28 cellular contexts compared by ENCODE assay signal in genomic region chr2:2096803-2097464, GRCh38.
DNase-seq lines count a peak whose midpoint lies in the region; ATAC-seq, FAIRE-seq and TF ChIP-seq lines count a peak whose summit lies in the region.
"Had no signal": no experiment of that assay in that cellular context is flagged by ENCODE, and none has a peak within 500 bp of the region (broad histone marks: within the 10 kb centered on the region; RNA-seq: fewer than 3 reads in every experiment).

No MANE protein-coding gene starts in this region.

- TF ChIP-seq CTCF in kidney (IDR thresholded peaks at IDR 0.05; ENCODE audit: borderline replicate concordance, extremely low read depth, insufficient read depth) (no peak), neural crest cell (conservative IDR thresholded peaks at IDR 0.05) (no peak), GM20000 (IDR thresholded peaks at IDR 0.05; ENCODE audit: extremely low read depth, missing control alignments) (no peak)

- DNase-seq in kidney (peak; percentile 53), neural crest cell (ENCODE audit: low read depth, low spot score) (no peak), neuronal stem cell (ENCODE audit: low spot score) (no peak), GM20000 (ENCODE audit: low spot score) (no peak), NCI-H2171 (lab: John Stamatoyannopoulos, UW) (no peak)
- DNase-seq: 8988T; ACHN; BE2C; C1 segment of cervical spinal cord; CD4-positive, alpha-beta memory T cell; CD4-positive, CD25-positive, alpha-beta regulatory T cell; CD8-positive, alpha-beta memory T cell; COR-L47; DMS 273 treated with DMSO at 0.1 percent for 48 hours; DMS153; DMS53; DMS79; DND-41; EL; GDM1 had no signal

- H3K27ac Mint-ChIP-seq in neural crest cell (ENCODE audit: unreplicated experiment): peak overlapping the region; percentile 35
- H3K27ac Mint-ChIP-seq: CD14-positive monocyte; CD4-positive, alpha-beta memory T cell; CD4-positive, CD25-positive, alpha-beta regulatory T cell; CD8-positive, alpha-beta memory T cell had no signal

- ATAC-seq in HG03039 (IDR thresholded peaks at IDR 0.05; ENCODE audit: unreplicated experiment) (no peak), HG02763 (IDR thresholded peaks at IDR 0.05; ENCODE audit: unreplicated experiment) (no peak)
- ATAC-seq: GM12878 had no signal

- H4K8ac ChIP-seq in neuronal stem cell (ENCODE audit: low read depth, low read length): no peak overlapping the region

- H3K14ac ChIP-seq in neuronal stem cell (ENCODE audit: low read length): no peak overlapping the region

- H3K27me3 Mint-ChIP-seq in neural crest cell (ENCODE audit: low read depth): peaks cover 2% of the 10 kb centered on the region
- H3K27me3 Mint-ChIP-seq: CD4-positive, alpha-beta memory T cell; CD4-positive, CD25-positive, alpha-beta regulatory T cell; CD8-positive, alpha-beta memory T cell had no signal

- no peak overlapping the region for H3K18ac ChIP-seq in neuronal stem cell (ENCODE audit: low read length)

- intact Hi-C loops in kidney (cut with DNase I): no loop called here

- H3K4me3 Mint-ChIP-seq in neural crest cell: no peak overlapping the region
- H3K4me3 Mint-ChIP-seq: CD14-positive monocyte; CD4-positive, alpha-beta memory T cell; CD4-positive, CD25-positive, alpha-beta regulatory T cell; CD8-positive, alpha-beta memory T cell had no signal

- H3K36me3 ChIP-seq in kidney (ENCODE audit: control insufficient read depth in 1 of 2, insufficient read depth in 2 of 2, low read length in 2 of 2) (no peaks in the 10 kb centered on the region), neuronal stem cell (replicated peaks in 1 of 2; ENCODE audit: control insufficient read depth in 2 of 2, insufficient read depth in 2 of 2, low read length in 2 of 2) (no peaks in the 10 kb centered on the region)
- H3K36me3 ChIP-seq: BE2C, BLaER1 had no signal

- H4K91ac ChIP-seq in neuronal stem cell (ENCODE audit: low read depth, low read length, poor library complexity): no peak overlapping the region

- peaks cover 9% of the 10 kb centered on the region for H3K9me3 Mint-ChIP-seq in neural crest cell

- no peak overlapping the region for H3K9ac ChIP-seq in kidney (ENCODE audit: low read length in 2 of 2)
- no peak overlapping the region for H3K9ac ChIP-seq in neuronal stem cell (ENCODE audit: low read depth, low read length, poor library complexity)
- H3K9ac ChIP-seq: BLaER1 had no signal

- WGBS in neuronal stem cell (ENCODE audit: extremely low coverage in 2 of 2, insufficient read length in 2 of 2, insufficient replicate concordance in 1 of 2), 2 donors: no CpG with 5 or more reads among the region's 13 CpGs

- no peaks in the 10 kb centered on the region for H3K79me1 ChIP-seq in neuronal stem cell (ENCODE audit: low read depth, low read length)

- H3K27ac ChIP-seq in kidney (ENCODE audit: low read depth in 2 of 2, low read length in 2 of 2): no peak overlapping the region
- H3K27ac ChIP-seq in neuronal stem cell (replicated peaks; ENCODE audit: low read length): no peak overlapping the region
- H3K27ac ChIP-seq: BLaER1 had no signal

- no peak overlapping the region for H3K4me2 ChIP-seq in neuronal stem cell (ENCODE audit: insufficient read depth, low read length, poor library complexity, severe bottlenecking)
- H3K4me2 ChIP-seq: BLaER1 had no signal

- no peak overlapping the region for H2BK5ac ChIP-seq in neuronal stem cell (ENCODE audit: low read length)

- H3K23ac ChIP-seq in neuronal stem cell (ENCODE audit: low read depth, low read length, poor library complexity): no peak overlapping the region

- no peak overlapping the region for H2AFZ ChIP-seq in neuronal stem cell (ENCODE audit: low read length)

- no peaks in the 10 kb centered on the region for H3K36me3 Mint-ChIP-seq in neural crest cell (ENCODE audit: low read depth)
- H3K36me3 Mint-ChIP-seq: CD14-positive monocyte; CD4-positive, alpha-beta memory T cell; CD4-positive, CD25-positive, alpha-beta regulatory T cell; CD8-positive, alpha-beta memory T cell had no signal

- H3K9me3 ChIP-seq in kidney (ENCODE audit: control insufficient read depth in 1 of 2, low read length in 2 of 2): peaks cover 0 to 5% of the 10 kb centered on the region in 2 donors
- no peaks in the 10 kb centered on the region for H3K9me3 ChIP-seq in neuronal stem cell (replicated peaks in 1 of 2; ENCODE audit: control insufficient read depth in 2 of 2, insufficient read depth in 1 of 2, low read depth in 1 of 2, low read length in 2 of 2)
- H3K9me3 ChIP-seq: BE2C had no signal

- H3K4me3 ChIP-seq in kidney (ENCODE audit: low read length in 2 of 2) (no peak overlapping the region), neuronal stem cell (ENCODE audit: low read length in 2 of 2) (no peak overlapping the region)
- H3K4me3 ChIP-seq: BLaER1, GM12878 had no signal

- H2BK12ac ChIP-seq in neuronal stem cell (ENCODE audit: low read length): no peak overlapping the region

- H3K4me1 ChIP-seq in kidney (ENCODE audit: control insufficient read depth in 1 of 2, insufficient read depth in 1 of 2, low read depth in 1 of 2, low read length in 2 of 2) (no peaks in the 10 kb centered on the region), neuronal stem cell (ENCODE audit: control insufficient read depth in 2 of 2, insufficient read depth in 1 of 2, low read depth in 1 of 2, low read length in 2 of 2) (no peaks in the 10 kb centered on the region)
- H3K4me1 ChIP-seq: BE2C had no signal

- H2AK5ac ChIP-seq in neuronal stem cell (ENCODE audit: low read depth, low read length): peak overlapping the region; percentile 18

- peaks cover 5% of the 10 kb centered on the region for H3K4me1 Mint-ChIP-seq in neural crest cell
- H3K4me1 Mint-ChIP-seq: CD14-positive monocyte; CD4-positive, alpha-beta memory T cell; CD4-positive, CD25-positive, alpha-beta regulatory T cell; CD8-positive, alpha-beta memory T cell had no signal

- no peak overlapping the region for H2BK15ac ChIP-seq in neuronal stem cell (ENCODE audit: low read length)

- H3K4ac ChIP-seq in neuronal stem cell (ENCODE audit: low read length): no peak overlapping the region

- FAIRE-seq in kidney (lab: Jason Lieb, UNC): no peak
- FAIRE-seq: A204.1, GM12878, GM12892, GM18507 had no signal

- H3K27me3 ChIP-seq in neuronal stem cell (ENCODE audit: control insufficient read depth in 3 of 3, insufficient read depth in 3 of 3, low read depth in 1 of 3, low read length in 3 of 3): no peaks in the 10 kb centered on the region
- H3K27me3 ChIP-seq: BE2C, BLaER1 had no signal

- no peak overlapping the region for H2BK120ac ChIP-seq in neuronal stem cell (ENCODE audit: low read depth, low read length)
